7 cellular contexts compared by ENCODE assay signal in genomic region chr5:62291829-62292228, GRCh38. TPM values are rescaled to one million over a fixed set of nuclear protein-coding genes. Genes with fewer than 3 reads are reported as not detected.
DNase-seq lines count a peak whose midpoint lies in the region; TF ChIP-seq lines count a peak whose summit lies in the region.
"Not testable (repeated sequence)": the region's sequence is repeated elsewhere in the genome, so short reads cannot be mapped to it uniquely, and the experiment has no call there.

No MANE protein-coding gene starts in this region.

- H3K27ac Mint-ChIP-seq in HFFc6; chondrocyte (ENCODE audit: unreplicated experiment); neural progenitor cell: not testable (repeated sequence)
- H3K27ac Mint-ChIP-seq in activated CD4-positive, alpha-beta T cell treated with anti-CD3 and anti-CD28 coated beads, Interleukin-2, amount 10 ng/mL, durations not matched to agents 7 days and 5 days: peak overlapping the region; percentile 85

- not testable (repeated sequence) for H3K4me1 Mint-ChIP-seq in HFFc6 (ENCODE audit: low read depth); chondrocyte (ENCODE audit: low read depth); neural progenitor cell
- H3K4me1 Mint-ChIP-seq in activated CD4-positive, alpha-beta T cell treated with anti-CD3 and anti-CD28 coated beads, Interleukin-2, amount 10 ng/mL, durations not matched to agents 7 days and 5 days: peaks cover 73% of the 10 kb centered on the region

- CTCF ChIA-PET in activated CD4-positive, alpha-beta T cell treated with anti-CD3 and anti-CD28 coated beads, Interleukin-2, amount 10 ng/mL, durations not matched to agents 7 days and 5 days (lab: Charles Lee): interaction anchor here (0.9 to 3.0 kb wide), 2 partner anchors 9 to 18 kb away, joined by 3 to 8 read pairs; no protein-coding TSS in a partner anchor

- not testable (repeated sequence) for H3F3A ChIP-seq in neural progenitor cell (ENCODE audit: low read depth)

- H3K9me3 ChIP-seq in neural progenitor cell (ENCODE audit: low read depth): not testable (repeated sequence)

- H3K9ac ChIP-seq in neural progenitor cell: not testable (repeated sequence)

- POLR2A ChIA-PET in activated CD4-positive, alpha-beta T cell treated with anti-CD3 and anti-CD28 coated beads, Interleukin-2, amount 10 ng/mL, durations not matched to agents 7 days and 5 days (lab: Charles Lee): not testable (repeated sequence)

- H3K4me2 ChIP-seq in neural progenitor cell: not testable (repeated sequence)

- TF ChIP-seq CTCF in HFFc6 (IDR thresholded peaks at IDR 0.05) (peak; percentile 9; the same call in 1 of the 2 replicates), chondrocyte (IDR thresholded peaks at IDR 0.05) (peak; percentile 30), neural progenitor cell (IDR thresholded peaks at IDR 0.05) (peak; percentile 18)

- H3K4me1 ChIP-seq in neural progenitor cell: not testable (repeated sequence)

- not testable (repeated sequence) for H2AFZ ChIP-seq in neural progenitor cell (replicated peaks)

- not testable (repeated sequence) for H3K27me3 ChIP-seq in neural progenitor cell

- not testable (repeated sequence) for H3K27ac ChIP-seq in neural progenitor cell

- H4K20me1 ChIP-seq in neural progenitor cell (ENCODE audit: low read depth): not testable (repeated sequence)

- H3K36me3 Mint-ChIP-seq in HFFc6 (ENCODE audit: low read depth); chondrocyte (ENCODE audit: low read depth); neural progenitor cell: not testable (repeated sequence)
- H3K36me3 Mint-ChIP-seq in activated CD4-positive, alpha-beta T cell treated with anti-CD3 and anti-CD28 coated beads, Interleukin-2, amount 10 ng/mL, durations not matched to agents 7 days and 5 days (ENCODE audit: low read depth): peaks cover 64% of the 10 kb centered on the region

- not testable (repeated sequence) for DNase-seq in HFFc6; chondrocyte (ENCODE audit: low spot score); neural progenitor cell (ENCODE audit: low spot score)
- DNase-seq in SK-N-DZ (ENCODE audit: low spot score): peak; percentile 24
- peak; percentile 59 for DNase-seq in activated CD4-positive, alpha-beta T cell treated with anti-CD3 and anti-CD28 coated beads, Interleukin-2, amount 10 ng/mL, durations not matched to agents 7 days and 5 days
- DNase-seq in activated T-helper 1 cell treated with Interleukin-2 at 50 U/mL for 16 hours (ENCODE audit: low read depth): peak; percentile 48
- peak; percentile 49 for DNase-seq in stimulated activated CD8-positive, alpha-beta memory T cell treated with anti-CD3 and anti-CD28 coated beads, Interleukin-4, amount 100 ng/mL, for 24 hours (ENCODE audit: low read depth)

- H3K9me3 Mint-ChIP-seq in HFFc6; chondrocyte (ENCODE audit: low read depth); neural progenitor cell: not testable (repeated sequence)
- H3K9me3 Mint-ChIP-seq in activated CD4-positive, alpha-beta T cell treated with anti-CD3 and anti-CD28 coated beads, Interleukin-2, amount 10 ng/mL, durations not matched to agents 7 days and 5 days: peaks cover 35% of the 10 kb centered on the region

- H3K36me3 ChIP-seq in neural progenitor cell: not testable (repeated sequence)

- peaks cover 16% of the 10 kb centered on the region for H3K27me3 Mint-ChIP-seq in HFFc6 (ENCODE audit: insufficient read depth)
- H3K27me3 Mint-ChIP-seq in activated CD4-positive, alpha-beta T cell treated with anti-CD3 and anti-CD28 coated beads, Interleukin-2, amount 10 ng/mL, durations not matched to agents 7 days and 5 days; neural progenitor cell (ENCODE audit: insufficient read depth, low read depth): not testable (repeated sequence)
- peaks cover 20% of the 10 kb centered on the region for H3K27me3 Mint-ChIP-seq in chondrocyte (ENCODE audit: low read depth)

- H3K4me3 Mint-ChIP-seq in HFFc6; activated CD4-positive, alpha-beta T cell treated with anti-CD3 and anti-CD28 coated beads, Interleukin-2, amount 10 ng/mL, durations not matched to agents 7 days and 5 days; chondrocyte (ENCODE audit: unreplicated experiment); neural progenitor cell: not testable (repeated sequence)

- not testable (repeated sequence) for H3K4me3 ChIP-seq in neural progenitor cell

- not testable (repeated sequence) for H3K79me2 ChIP-seq in neural progenitor cell (ENCODE audit: low read depth)

RNA-seq across cellular contexts. Expression of gene KIF2A, which starts 14.2 kb away (rescaled TPM):
- total RNA-seq in HFFc6 (2021; fragmentation: NEBNext Ultra II Directional; extraction: Animal tissue kit (Norgen Biotek cat#: 25700)): 10 to 100 TPM; 39.9 to 54.0 (median 49.3) TPM
- 57.3 and 70.3 TPM in 2 replicates for polyA plus RNA-seq in SK-N-DZ (2014; cell fraction: cytosol; rRNA removed)
- polyA plus RNA-seq in SK-N-DZ (2014; cell fraction: nucleus; rRNA removed): 38.8 and 78.1 TPM in 2 replicates
- total RNA-seq in activated CD4-positive, alpha-beta T cell treated with anti-CD3 and anti-CD28 coated beads, Interleukin-2, amount 10 ng/mL, durations not matched to agents 7 days and 5 days: 100 to 1,000 TPM; 151 to 204 TPM
- total RNA-seq in chondrocyte: 34.5 to 37.7 TPM (median 37.3 TPM) in 3 replicates
- total RNA-seq in neural progenitor cell (ENCODE audit: low replicate concordance): 78.8 and 114 TPM in 2 replicates
